ENCODE assay signal across 38 cellular contexts in the genomic region with DNA sequence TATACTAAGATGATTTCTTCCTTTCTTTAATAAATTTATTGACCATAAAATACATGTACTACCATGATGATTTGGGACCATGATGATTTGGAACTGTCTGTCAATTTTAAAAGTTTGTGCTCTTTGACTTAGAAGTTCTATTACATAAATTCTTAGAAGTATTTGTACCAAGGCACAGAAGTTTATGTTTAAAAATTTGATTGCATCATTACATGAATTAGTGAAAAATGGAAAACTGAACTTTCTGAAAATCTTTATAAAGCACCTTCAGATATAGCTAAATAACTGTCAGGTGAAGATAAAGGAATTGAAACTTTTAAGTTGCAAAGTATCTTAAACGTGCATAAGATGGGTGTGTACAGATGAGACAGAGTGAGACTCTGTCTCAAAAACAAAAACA.
"Had no signal": no experiment of that assay in that cellular context is flagged by ENCODE, and none has a peak within 500 bp of the region (broad histone marks: within the 10 kb centered on the region; RNA-seq: fewer than 3 reads in every experiment).

No MANE protein-coding gene starts in this region.

- H3K27ac ChIP-seq: ascending aorta, cardiac muscle cell, VCaP had no signal

- H3K36me3 Mint-ChIP-seq: activated CD8-positive, alpha-beta memory T cell treated with anti-CD3 and anti-CD28 coated beads, Interleukin-2, amount 10 ng/mL, durations not matched to agents 7 days and 5 days; activated naive CD4-positive, alpha-beta T cell treated with anti-CD3 and anti-CD28 coated beads, Interleukin-2, amount 10 ng/mL, durations not matched to agents 7 days and 5 days; activated naive CD8-positive, alpha-beta T cell; activated naive CD8-positive, alpha-beta T cell treated with anti-CD3 and anti-CD28 coated beads, Interleukin-2, amount 10 ng/mL, durations not matched to agents 7 days and 5 days had no signal

- H3K36me3 ChIP-seq: ascending aorta had no signal

- FAIRE-seq: bronchial epithelial cell, colon, TTC549 had no signal

- H3K27ac Mint-ChIP-seq: activated B cell treated with CpG ODN at 0.5 μM for 24 hours; activated CD4-positive, alpha-beta memory T cell treated with anti-CD3 and anti-CD28 coated beads, Interleukin-2, amount 10 ng/mL, durations not matched to agents 7 days and 5 days; activated CD4-positive, alpha-beta T cell treated with anti-CD3 and anti-CD28 coated beads for 36 hours; activated CD4-positive, alpha-beta T cell treated with anti-CD3 and anti-CD28 coated beads, Interleukin-2, amount 10 ng/mL, durations not matched to agents 7 days and 5 days; activated CD8-positive, alpha-beta memory T cell treated with anti-CD3 and anti-CD28 coated beads, Interleukin-2, amount 10 ng/mL, durations not matched to agents 7 days and 5 days; activated CD8-positive, alpha-beta T cell treated with anti-CD3 and anti-CD28 coated beads, Interleukin-2, amount 10 ng/mL, durations not matched to agents 7 days and 5 days; activated naive CD4-positive, alpha-beta T cell treated with anti-CD3 and anti-CD28 coated beads, Interleukin-2, amount 10 ng/mL, durations not matched to agents 7 days and 5 days; activated naive CD4-positive, alpha-beta T cell treated with anti-CD3 and anti-CD28 coated beads, Interleukin-2, amount 50 U/mL, for 24 hours; activated naive CD8-positive, alpha-beta T cell; activated naive CD8-positive, alpha-beta T cell treated with anti-CD3 and anti-CD28 coated beads, Interleukin-2, amount 10 ng/mL, durations not matched to agents 7 days and 5 days; activated naive CD8-positive, alpha-beta T cell treated with anti-CD3 and anti-CD28 coated beads, Interleukin-2, amount 50 U/mL, for 24 hours; activated T-cell treated with anti-CD3 and anti-CD28 coated beads, Interleukin-2, amount 50 U/mL, for 24 hours; activated T-helper 2 cell treated with anti-CD3 and anti-CD28 coated beads, Interferon-gamma antibody, Interleukin-2, Interleukin-4, amounts not matched to agents 10 μg/mL and 5 μg/mL and 100 μg/mL, durations not matched to agents 14 hours and 24 hours and 36 hours; T-helper 1 cell treated with Interleukin-12 subunit alpha and Interleukin-12 subunit beta and Interleukin-4 antibody, amounts not matched to agents 30 μg/mL and 1 μg/mL, for 36 hours; T-helper 2 cell treated with Interferon-gamma antibody and Interleukin-4, amounts not matched to agents 5 μg/mL and 100 μg/mL, for 36 hours had no signal

- DNase-seq: activated B cell treated with CpG ODN at 0.5 μM for 24 hours; activated CD4-positive, alpha-beta memory T cell treated with anti-CD3 and anti-CD28 coated beads, Interleukin-2, amount 10 ng/mL, durations not matched to agents 7 days and 5 days; activated CD4-positive, alpha-beta T cell treated with anti-CD3 and anti-CD28 coated beads for 1 hour; activated CD4-positive, alpha-beta T cell treated with anti-CD3 and anti-CD28 coated beads for 36 hours; activated CD4-positive, alpha-beta T cell treated with anti-CD3 and anti-CD28 coated beads for 48 hours; activated CD4-positive, alpha-beta T cell treated with anti-CD3 and anti-CD28 coated beads, Interleukin-2, amount 10 ng/mL, durations not matched to agents 7 days and 5 days; activated CD4-positive, alpha-beta T cell treated with anti-CD3 and anti-CD28 coated beads, Interleukin-2, amount 50 U/mL, for 48 hours; activated CD8-positive, alpha-beta memory T cell treated with anti-CD3 and anti-CD28 coated beads for 24 hours; activated CD8-positive, alpha-beta memory T cell treated with anti-CD3 and anti-CD28 coated beads, Interleukin-2, amount 10 ng/mL, durations not matched to agents 7 days and 5 days; activated CD8-positive, alpha-beta memory T cell treated with anti-CD3 and anti-CD28 coated beads, Interleukin-2, amount 50 U/mL, for 48 hours; activated CD8-positive, alpha-beta T cell treated with anti-CD3 and anti-CD28 coated beads, Interleukin-2, amount 10 ng/mL, durations not matched to agents 7 days and 5 days; activated effector memory CD4-positive, alpha-beta T cell treated with Interleukin-2 at 50 U/mL for 16 hours; activated gamma-delta T cell; activated naive CD4-positive, alpha-beta T cell treated with anti-CD3 and anti-CD28 coated beads, Interleukin-2, amount 10 ng/mL, durations not matched to agents 7 days and 5 days; activated naive CD4-positive, alpha-beta T cell treated with Interleukin-2 at 50 U/mL for 16 hours; activated naive CD8-positive, alpha-beta T cell treated with anti-CD3 and anti-CD28 coated beads, Interleukin-2, amount 10 ng/mL, durations not matched to agents 7 days and 5 days; activated naive CD8-positive, alpha-beta T cell treated with anti-CD3 and anti-CD28 coated beads, Interleukin-2, amount 50 U/mL, for 24 hours; activated T-cell treated with anti-CD3 and anti-CD28 coated beads, Interleukin-2, amount 50 U/mL, for 24 hours; activated T-cell treated with anti-CD3 and anti-CD28 coated beads, Interleukin-2, amount 50 U/mL, for 48 hours; amygdala; anterior cingulate cortex; caudate nucleus; cerebellar nuclear complex; T-helper 2 cell; T-helper 9 cell had no signal

- H3K9me3 ChIP-seq: ascending aorta had no signal

- H3K4me1 ChIP-seq: ascending aorta had no signal

- H3K4me1 Mint-ChIP-seq: activated CD4-positive, alpha-beta T cell treated with anti-CD3 and anti-CD28 coated beads for 36 hours; activated CD4-positive, alpha-beta T cell treated with anti-CD3 and anti-CD28 coated beads, Interleukin-2, amount 10 ng/mL, durations not matched to agents 7 days and 5 days; activated CD8-positive, alpha-beta memory T cell treated with anti-CD3 and anti-CD28 coated beads, Interleukin-2, amount 10 ng/mL, durations not matched to agents 7 days and 5 days; activated naive CD4-positive, alpha-beta T cell treated with anti-CD3 and anti-CD28 coated beads, Interleukin-2, amount 10 ng/mL, durations not matched to agents 7 days and 5 days; activated naive CD4-positive, alpha-beta T cell treated with anti-CD3 and anti-CD28 coated beads, Interleukin-2, amount 50 U/mL, for 24 hours; activated naive CD8-positive, alpha-beta T cell treated with anti-CD3 and anti-CD28 coated beads, Interleukin-2, amount 50 U/mL, for 24 hours; central memory CD8-positive, alpha-beta T cell had no signal

- H3K27me3 ChIP-seq: ascending aorta, cardiac muscle cell had no signal

- ATAC-seq: activated CD4-positive, alpha-beta T cell treated with anti-CD3 and anti-CD28 coated beads for 36 hours; activated CD8-positive, alpha-beta memory T cell treated with anti-CD3 and anti-CD28 coated beads, Interleukin-2, amount 10 ng/mL, durations not matched to agents 7 days and 5 days; activated CD8-positive, alpha-beta T cell treated with anti-CD3 and anti-CD28 coated beads, Interleukin-2, amount 10 ng/mL, durations not matched to agents 7 days and 5 days; activated naive CD8-positive, alpha-beta T cell treated with anti-CD3 and anti-CD28 coated beads, Interleukin-2, amount 50 U/mL, for 24 hours had no signal

- H3K27me3 Mint-ChIP-seq: activated B cell treated with CpG ODN at 0.5 μM for 24 hours had no signal

- H3K4me3 Mint-ChIP-seq: activated B cell treated with CpG ODN at 0.5 μM for 24 hours; activated CD4-positive, alpha-beta memory T cell treated with anti-CD3 and anti-CD28 coated beads, Interleukin-2, amount 10 ng/mL, durations not matched to agents 7 days and 5 days; activated CD4-positive, alpha-beta T cell treated with anti-CD3 and anti-CD28 coated beads for 36 hours; activated CD4-positive, alpha-beta T cell treated with anti-CD3 and anti-CD28 coated beads, Interleukin-2, amount 10 ng/mL, durations not matched to agents 7 days and 5 days; activated CD8-positive, alpha-beta memory T cell treated with anti-CD3 and anti-CD28 coated beads, Interleukin-2, amount 10 ng/mL, durations not matched to agents 7 days and 5 days; activated CD8-positive, alpha-beta T cell treated with anti-CD3 and anti-CD28 coated beads, Interleukin-2, amount 10 ng/mL, durations not matched to agents 7 days and 5 days; activated naive CD4-positive, alpha-beta T cell treated with anti-CD3 and anti-CD28 coated beads, Interleukin-2, amount 10 ng/mL, durations not matched to agents 7 days and 5 days; activated naive CD4-positive, alpha-beta T cell treated with anti-CD3 and anti-CD28 coated beads, Interleukin-2, amount 50 U/mL, for 24 hours; activated naive CD8-positive, alpha-beta T cell; activated naive CD8-positive, alpha-beta T cell treated with anti-CD3 and anti-CD28 coated beads, Interleukin-2, amount 10 ng/mL, durations not matched to agents 7 days and 5 days; activated naive CD8-positive, alpha-beta T cell treated with anti-CD3 and anti-CD28 coated beads, Interleukin-2, amount 50 U/mL, for 24 hours; activated T-cell treated with anti-CD3 and anti-CD28 coated beads, Interleukin-2, amount 50 U/mL, for 24 hours; brain; central memory CD8-positive, alpha-beta T cell; T-helper 1 cell treated with Interleukin-12 subunit alpha and Interleukin-12 subunit beta and Interleukin-4 antibody, amounts not matched to agents 30 μg/mL and 1 μg/mL, for 36 hours; T-helper 2 cell treated with Interferon-gamma antibody and Interleukin-4, amounts not matched to agents 5 μg/mL and 100 μg/mL, for 36 hours had no signal

- H3K9me3 Mint-ChIP-seq: activated CD4-positive, alpha-beta memory T cell treated with anti-CD3 and anti-CD28 coated beads, Interleukin-2, amount 10 ng/mL, durations not matched to agents 7 days and 5 days; activated CD4-positive, alpha-beta T cell treated with anti-CD3 and anti-CD28 coated beads, Interleukin-2, amount 10 ng/mL, durations not matched to agents 7 days and 5 days; activated naive CD4-positive, alpha-beta T cell treated with anti-CD3 and anti-CD28 coated beads, Interleukin-2, amount 50 U/mL, for 24 hours; activated naive CD8-positive, alpha-beta T cell treated with anti-CD3 and anti-CD28 coated beads, Interleukin-2, amount 10 ng/mL, durations not matched to agents 7 days and 5 days; activated naive CD8-positive, alpha-beta T cell treated with anti-CD3 and anti-CD28 coated beads, Interleukin-2, amount 50 U/mL, for 24 hours; activated T-cell treated with anti-CD3 and anti-CD28 coated beads, Interleukin-2, amount 50 U/mL, for 24 hours; activated T-helper 2 cell treated with anti-CD3 and anti-CD28 coated beads, Interferon-gamma antibody, Interleukin-2, Interleukin-4, amounts not matched to agents 10 μg/mL and 5 μg/mL and 100 μg/mL, durations not matched to agents 14 hours and 24 hours and 36 hours; central memory CD8-positive, alpha-beta T cell; T-helper 1 cell treated with Interleukin-12 subunit alpha and Interleukin-12 subunit beta and Interleukin-4 antibody, amounts not matched to agents 30 μg/mL and 1 μg/mL, for 36 hours; T-helper 2 cell treated with Interferon-gamma antibody and Interleukin-4, amounts not matched to agents 5 μg/mL and 100 μg/mL, for 36 hours had no signal

- H3K4me3 ChIP-seq: ascending aorta, cardiac muscle cell had no signal
